Comparison of ENCODE assay signal across 13 cellular contexts in the genomic region with DNA sequence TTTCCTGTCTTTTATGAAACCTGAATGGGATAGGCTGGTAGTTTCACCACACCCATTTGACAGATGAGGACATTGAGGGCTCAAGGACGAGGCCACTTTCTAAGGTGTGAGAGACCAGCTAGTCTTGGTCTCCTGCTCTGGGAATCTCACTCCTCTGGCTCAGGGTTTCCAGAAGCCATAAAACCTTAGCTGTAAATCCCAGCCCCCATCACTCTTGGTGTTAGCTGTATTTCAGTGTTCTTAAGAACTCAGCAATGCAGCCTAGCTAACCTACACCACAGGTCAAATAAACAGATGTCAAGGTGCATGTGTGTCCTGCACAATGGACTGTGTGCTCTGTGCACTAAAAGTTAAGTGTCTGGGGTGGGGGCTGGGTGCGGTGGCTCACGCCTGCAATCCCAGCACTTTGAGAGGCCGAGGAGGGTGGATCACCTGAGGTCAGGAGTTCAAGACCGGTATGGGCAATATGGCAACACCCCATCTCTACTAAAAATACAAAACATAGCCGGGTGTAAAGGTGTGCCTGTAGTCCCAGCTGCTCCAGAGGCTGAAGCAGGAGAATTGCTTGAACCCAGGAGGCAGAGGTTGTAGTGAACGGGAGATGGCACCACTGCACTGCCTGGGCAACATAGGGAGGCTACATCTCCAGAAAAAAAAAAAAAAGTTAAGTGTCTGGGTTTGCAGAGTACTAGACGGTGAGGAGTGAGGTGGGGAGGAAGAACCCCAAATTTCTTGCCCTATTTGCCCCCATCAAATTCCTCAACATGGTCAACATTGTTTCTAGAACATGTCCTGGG. TPM values are rescaled to one million over a fixed set of nuclear protein-coding genes. Genes with fewer than 3 reads are reported as not detected.
DNase-seq lines count a peak whose midpoint lies in the region; ATAC-seq and TF ChIP-seq lines count a peak whose summit lies in the region.
"Had no signal": no experiment of that assay in that cellular context is flagged by ENCODE, and none has a peak within 500 bp of the region (broad histone marks: within the 10 kb centered on the region; RNA-seq: fewer than 3 reads in every experiment).

No MANE protein-coding gene starts in this region.

- no peak overlapping the region for H3K56ac ChIP-seq in mesendoderm (ENCODE audit: low read length)

- H3K79me1 ChIP-seq in mesendoderm (ENCODE audit: low read length): no peaks in the 10 kb centered on the region

- H3K27me3 ChIP-seq in BE2C (peaks cover 55% of the 10 kb centered on the region), mesendoderm (ENCODE audit: insufficient read depth, low read length, poor library complexity) (peaks cover 18% of the 10 kb centered on the region), lower lobe of right lung (ENCODE audit: low read depth) (peaks cover 27% of the 10 kb centered on the region)

- no peak overlapping the region for H3K4me3 Mint-ChIP-seq in chondrocyte (ENCODE audit: unreplicated experiment)

- H4K8ac ChIP-seq in mesendoderm (ENCODE audit: low read depth, low read length): no peak overlapping the region

- peaks cover 28% of the 10 kb centered on the region for H3K27me3 Mint-ChIP-seq in chondrocyte (ENCODE audit: low read depth)

- H3K4me3 ChIP-seq in BE2C (ENCODE audit: low read depth, low read length) (no peak overlapping the region), mesendoderm (ENCODE audit: low read length) (no peak overlapping the region), lower leg skin (ENCODE audit: low read depth, poor library complexity, severe bottlenecking) (no peak overlapping the region), lower lobe of right lung (no peak overlapping the region)
- H3K4me3 ChIP-seq: SJCRH30 had no signal

- TF ChIP-seq POLR2A in lower leg skin (IDR thresholded peaks at IDR 0.05): no peak

- H2BK120ac ChIP-seq in mesendoderm (ENCODE audit: low read depth, low read length): no peak overlapping the region

- intact Hi-C loops in lower leg skin (cut with DNase I; ENCODE audit: low total_unique reads): no loop called here
- intact Hi-C loops in lower lobe of right lung (cut with DNase I): no loop called here

- H3K18ac ChIP-seq in mesendoderm (ENCODE audit: low read length): no peak overlapping the region

- ATAC-seq in HG02642 (IDR thresholded peaks at IDR 0.05; ENCODE audit: poor library complexity, unreplicated experiment) (no peak), HG03039 (IDR thresholded peaks at IDR 0.05; ENCODE audit: unreplicated experiment) (no peak), lower lobe of right lung (no peak)
- ATAC-seq: left cardiac atrium had no signal

- no peak overlapping the region for H4K5ac ChIP-seq in mesendoderm (ENCODE audit: low read length)

- H3K27ac ChIP-seq in mesendoderm (ENCODE audit: low read depth, low read length) (no peak overlapping the region), lower lobe of right lung (no peak overlapping the region)
- H3K27ac ChIP-seq: SJCRH30 had no signal

- H3K4me1 ChIP-seq in BE2C: no peaks in the 10 kb centered on the region
- H3K4me1 ChIP-seq in mesendoderm (ENCODE audit: control insufficient read depth, low read depth, low read length): no peaks in the 10 kb centered on the region
- H3K4me1 ChIP-seq in lower lobe of right lung: no peaks in the 10 kb centered on the region

- H3K9me3 ChIP-seq in BE2C (no peaks in the 10 kb centered on the region), lower lobe of right lung (no peaks in the 10 kb centered on the region)
- H3K9me3 ChIP-seq: SJCRH30 had no signal

- H3K9me3 Mint-ChIP-seq in chondrocyte (ENCODE audit: low read depth): peaks cover 14% of the 10 kb centered on the region

- peaks cover 3% of the 10 kb centered on the region for H3K4me1 Mint-ChIP-seq in chondrocyte (ENCODE audit: low read depth)

- H2BK15ac ChIP-seq in mesendoderm (replicated peaks; ENCODE audit: low read depth): no peak overlapping the region

- no peak overlapping the region for H2AK5ac ChIP-seq in mesendoderm (ENCODE audit: low read length)

- 0 out of 2 replicates have a peak, but pooled peaks have one; percentile 7 for TF ChIP-seq CTCF in BE2C (IDR thresholded peaks at IDR 0.05; ENCODE audit: low read depth, low read length)
- peak; percentile 67 for TF ChIP-seq CTCF in chondrocyte (IDR thresholded peaks at IDR 0.05)
- no peak for TF ChIP-seq CTCF in lower leg skin (IDR thresholded peaks at IDR 0.05)
- no peak for TF ChIP-seq CTCF in lower lobe of right lung (IDR thresholded peaks at IDR 0.05)

- H3K4ac ChIP-seq in mesendoderm (ENCODE audit: low read depth, low read length): no peak overlapping the region

- H3K9ac ChIP-seq in mesendoderm (ENCODE audit: low read length): no peak overlapping the region

- DNase-seq in BE2C (no peak), LHCN-M2 (ENCODE audit: low read depth) (peak; percentile 61), chondrocyte (ENCODE audit: low spot score) (no peak), mesendoderm (no peak), lower leg skin (ENCODE audit: low spot score in 2 of 2) (no peak), lower lobe of right lung (no peak)
- DNase-seq: activated CD8-positive, alpha-beta memory T cell treated with anti-CD3 and anti-CD28 coated beads for 24 hours; left cardiac atrium; NCI-H1436; SJCRH30 had no signal

- H3K36me3 Mint-ChIP-seq in chondrocyte (ENCODE audit: low read depth): peaks cover 8% of the 10 kb centered on the region

- H3K4me2 ChIP-seq in mesendoderm (ENCODE audit: low read length): peak overlapping the region; percentile 18

- no peaks in the 10 kb centered on the region for H3K79me2 ChIP-seq in mesendoderm (ENCODE audit: control insufficient read depth, insufficient read depth, low read length)

- WGBS in mesendoderm (ENCODE audit: extremely low coverage, insufficient coverage, low lambda C conversion rate): no CpG with 5 or more reads among the region's 8 CpGs
- 44 to 46% methylated on average over 8 of the region's 8 CpGs for WGBS in lower leg skin, 2 donors

- H2BK5ac ChIP-seq in mesendoderm (ENCODE audit: low read length): no peak overlapping the region

- H3K23ac ChIP-seq in mesendoderm (ENCODE audit: low read length): no peak overlapping the region

- H3K36me3 ChIP-seq in BE2C (no peaks in the 10 kb centered on the region), mesendoderm (ENCODE audit: control insufficient read depth, insufficient read depth, low read length) (no peaks in the 10 kb centered on the region), lower lobe of right lung (no peaks in the 10 kb centered on the region)
- H3K36me3 ChIP-seq: SJCRH30 had no signal

- no peak overlapping the region for H3K27ac Mint-ChIP-seq in chondrocyte (ENCODE audit: unreplicated experiment)

RNA-seq across cellular contexts. Expression of a gene that starts 0.5 kb away (rescaled TPM):
- not detected for polyA plus RNA-seq in BE2C (2012; ENCODE audit: insufficient read depth, insufficient read length, low read depth)
- total RNA-seq in LHCN-M2 (2014; rRNA removed): 0.11 TPM in 1 of 2 replicates, not detected in the other
- polyA plus RNA-seq in LHCN-M2 (2012): 0.09 TPM
- not detected in 3 replicates for total RNA-seq in chondrocyte
- 0.13 TPM for polyA plus RNA-seq in mesendoderm (2013, experiment 1 of 2)
- 0.22 TPM for polyA plus RNA-seq in mesendoderm (2013, experiment 2 of 2)
- total RNA-seq in lower leg skin: under 1 TPM in 2 of 4 donors, not detected in 2; 0.17 to 0.25 TPM
- total RNA-seq in lower lobe of right lung: not detected
- total RNA-seq: left cardiac atrium, SJCRH30, subcutaneous adipose tissue had no signal

RNA-seq across cellular contexts. Expression of a gene that starts 13.7 kb away (rescaled TPM):
- polyA plus RNA-seq in BE2C (2012; ENCODE audit: insufficient read depth, insufficient read length, low read depth): not detected
- total RNA-seq in LHCN-M2 (2014; rRNA removed): not detected in 2 replicates
- not detected for polyA plus RNA-seq in LHCN-M2 (2012)
- total RNA-seq in chondrocyte: not detected in 3 replicates
- 0.01 TPM for polyA plus RNA-seq in mesendoderm (2013, experiment 1 of 2)
- 0.01 TPM for polyA plus RNA-seq in mesendoderm (2013, experiment 2 of 2)
- under 1 TPM; 0.04 to 0.16 (median 0.06) TPM for total RNA-seq in lower leg skin
- total RNA-seq in lower lobe of right lung: not detected
- total RNA-seq: left cardiac atrium, SJCRH30, subcutaneous adipose tissue had no signal

RNA-seq across cellular contexts. Expression of a gene that starts 13.8 kb away (rescaled TPM):
- polyA plus RNA-seq in BE2C (2012; ENCODE audit: insufficient read depth, insufficient read length, low read depth): 341 TPM
- 66.3 and 68.8 TPM in 2 replicates for total RNA-seq in LHCN-M2 (2014; rRNA removed)
- 76.4 TPM for polyA plus RNA-seq in LHCN-M2 (2012)
- 24.2 to 31.8 TPM (median 25.5 TPM) in 3 replicates for total RNA-seq in chondrocyte
- polyA plus RNA-seq in mesendoderm (2013, experiment 1 of 2): 115 TPM
- 113 TPM for polyA plus RNA-seq in mesendoderm (2013, experiment 2 of 2)
- 10 to 100 TPM; 51.3 to 72.7 (median 70.3) TPM for total RNA-seq in lower leg skin
- 21.5 TPM for total RNA-seq in lower lobe of right lung

RNA-seq across cellular contexts. Expression of a gene that starts 25.7 kb away (rescaled TPM):
- 42.9 TPM for polyA plus RNA-seq in BE2C (2012; ENCODE audit: insufficient read depth, insufficient read length, low read depth)
- total RNA-seq in LHCN-M2 (2014; rRNA removed) (23.3 and 28.0 TPM in 2 replicates), chondrocyte (29.2 to 32.8 TPM (median 31.7 TPM) in 3 replicates), lower leg skin (10 to 100 TPM; 34.9 to 56.6 (median 40.0) TPM), lower lobe of right lung (53.4 TPM)
- polyA plus RNA-seq in LHCN-M2 (2012): 9.6 TPM
- 23.5 TPM for polyA plus RNA-seq in mesendoderm (2013, experiment 1 of 2)
- 25.0 TPM for polyA plus RNA-seq in mesendoderm (2013, experiment 2 of 2)

RNA-seq across cellular contexts. Expression of a gene that starts 46.2 kb away (rescaled TPM):
- 1,024 TPM for polyA plus RNA-seq in BE2C (2012; ENCODE audit: insufficient read depth, insufficient read length, low read depth)
- total RNA-seq in LHCN-M2 (2014; rRNA removed) (176 and 205 TPM in 2 replicates), chondrocyte (191 to 204 TPM (median 202 TPM) in 3 replicates), lower leg skin (100 to 1,000 TPM; 309 to 439 (median 353) TPM), lower lobe of right lung (247 TPM)
- 549 TPM for polyA plus RNA-seq in LHCN-M2 (2012)
- polyA plus RNA-seq in mesendoderm (2013, experiment 1 of 2): 68.1 TPM
- 70.0 TPM for polyA plus RNA-seq in mesendoderm (2013, experiment 2 of 2)

Comparison
In these comparisons a context has a peak if more than half of its experiments do, and no peak if none do; other contexts are left out.
1. CTCF ChIP-seq: peak in BE2C (single experiment) and chondrocyte (single experiment); none in lower leg skin (0 of 3) and lower lobe of right lung (single experiment).